Comparison of ENCODE assay signal across 12 cellular contexts in genomic region chr6:1767481-1768246, GRCh38.
DNase-seq lines count a peak whose midpoint lies in the region; ATAC-seq lines count a peak whose summit lies in the region.
"Had no signal": no experiment of that assay in that cellular context is flagged by ENCODE, and none has a peak within 500 bp of the region (broad histone marks: within the 10 kb centered on the region; RNA-seq: fewer than 3 reads in every experiment).

No MANE protein-coding gene starts in this region.

- ATAC-seq in GM21390 (IDR thresholded peaks at IDR 0.05; ENCODE audit: unreplicated experiment) (no peak), GM19023 (IDR thresholded peaks at IDR 0.05; ENCODE audit: unreplicated experiment) (no peak)
- ATAC-seq in effector memory CD8-positive, alpha-beta T cell (replicated peaks) = no peak
- ATAC-seq: activated T-cell treated with anti-CD3 and anti-CD28 coated beads, Interleukin-2, amount 50 U/mL, for 4 hours had no signal

- H3K4me3 Mint-ChIP-seq in effector memory CD8-positive, alpha-beta T cell = no peak overlapping the region
- H3K4me3 Mint-ChIP-seq: activated T-cell treated with anti-CD3 and anti-CD28 coated beads, Interleukin-2, amount 50 U/mL, for 4 hours; CD4-positive, alpha-beta T cell had no signal

- peaks cover 20 to 22% of the 10 kb centered on the region in 2 donors for H3K4me1 Mint-ChIP-seq in effector memory CD8-positive, alpha-beta T cell (ENCODE audit: low read depth in 2 of 2)

- no peaks in the 10 kb centered on the region for H3K9me3 Mint-ChIP-seq in effector memory CD8-positive, alpha-beta T cell
- H3K9me3 Mint-ChIP-seq: activated T-cell treated with anti-CD3 and anti-CD28 coated beads, Interleukin-2, amount 50 U/mL, for 4 hours; CD4-positive, alpha-beta T cell had no signal

- H3K27me3 Mint-ChIP-seq in effector memory CD8-positive, alpha-beta T cell = peaks cover 0 to 5% of the 10 kb centered on the region in 2 donors
- H3K27me3 Mint-ChIP-seq: CD4-positive, alpha-beta T cell had no signal

- DNase-seq in EL (peak; percentile 84), NCI-H82 (lab: John Stamatoyannopoulos, UW) (peak; percentile 75), fibroblast of gingiva (ENCODE audit: low read depth) (peak; percentile 82), myocyte (ENCODE audit: low read depth) (peak; percentile 38), NOMO-1 treated with DMSO at 0.1 percent for 48 hours (lab: John Stamatoyannopoulos, UW; ENCODE audit: unreplicated experiment) (no peak)
- no peak for DNase-seq in effector memory CD8-positive, alpha-beta T cell
- DNase-seq: activated T-cell treated with anti-CD3 and anti-CD28 coated beads, Interleukin-2, amount 50 U/mL, for 4 hours; CD4-positive, alpha-beta T cell; KG1; sigmoid colon had no signal

- H3K27ac Mint-ChIP-seq in effector memory CD8-positive, alpha-beta T cell = no peak overlapping the region
- H3K27ac Mint-ChIP-seq: CD4-positive, alpha-beta T cell had no signal

- H3K36me3 Mint-ChIP-seq in effector memory CD8-positive, alpha-beta T cell (ENCODE audit: insufficient read depth) = no peaks in the 10 kb centered on the region

Comparison
In these comparisons a context has a peak if more than half of its experiments do, and no peak if none do; other contexts are left out.
1. DNase-seq: peak in EL (single experiment), NCI-H82 (single experiment), fibroblast of gingiva (single experiment) and myocyte (single experiment); none in NOMO-1 treated with DMSO at 0.1 percent for 48 hours (single experiment) and effector memory CD8-positive, alpha-beta T cell (0 of 3).